ENCODE assay signal across 8 cellular contexts in the genomic region with DNA sequence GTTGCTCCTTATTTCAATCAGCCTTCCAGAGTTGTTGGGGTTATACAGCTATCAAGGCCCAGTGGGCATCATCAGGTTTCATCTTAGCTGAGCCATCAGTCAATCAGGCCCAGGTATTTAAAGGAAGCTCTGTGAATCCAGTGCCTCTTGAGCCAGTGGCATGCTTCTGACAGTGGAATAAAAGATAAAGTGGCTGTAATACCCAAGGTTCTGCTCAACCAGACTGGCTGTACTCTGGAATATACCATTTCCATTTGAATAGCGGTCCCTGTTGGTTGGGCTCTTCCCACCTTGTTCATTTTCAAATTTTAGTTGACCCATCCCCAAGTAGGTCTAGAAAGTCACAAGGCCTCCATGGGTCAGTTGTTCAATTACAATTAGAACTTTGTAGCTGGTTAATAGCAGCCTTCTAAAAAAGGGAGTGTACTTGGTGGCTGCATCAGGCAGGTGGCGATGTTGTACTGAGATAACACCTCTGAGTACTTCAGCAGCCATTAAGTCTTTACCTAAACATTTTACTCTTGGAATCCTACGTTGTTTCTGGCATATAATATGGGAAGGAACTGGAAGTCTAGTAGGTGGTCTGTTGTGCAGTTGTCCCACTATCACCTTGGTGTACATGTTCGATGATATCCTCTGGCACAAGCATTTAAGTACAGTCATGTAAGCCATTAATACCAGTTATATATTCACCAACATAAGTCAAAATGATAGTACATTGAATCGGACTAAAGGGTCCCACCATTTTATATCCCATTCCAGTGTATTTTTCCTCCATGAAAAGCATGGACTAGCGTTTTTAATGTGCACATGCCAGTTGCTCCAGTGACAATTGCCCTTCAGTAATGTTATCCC.
DNase-seq lines count a peak whose midpoint lies in the region; ATAC-seq, FAIRE-seq and TF ChIP-seq lines count a peak whose summit lies in the region.

No MANE protein-coding gene starts in this region.

- H3K27me3 ChIP-seq in small intestine (ENCODE audit: control insufficient read depth in 2 of 2, insufficient read depth in 2 of 2, low read length in 2 of 2) = no peaks in the 10 kb centered on the region

- no peaks in the 10 kb centered on the region for H3K9me3 ChIP-seq in small intestine (ENCODE audit: control insufficient read depth, low read depth)

- no peaks in the 10 kb centered on the region for H3K4me1 Mint-ChIP-seq in glutamatergic neuron (ENCODE audit: low read depth, unreplicated experiment)

- ATAC-seq in HG02678 (IDR thresholded peaks at IDR 0.05; ENCODE audit: unreplicated experiment) (peak; percentile 49), GM19452 (IDR thresholded peaks at IDR 0.05; ENCODE audit: unreplicated experiment) (no peak)

- 35 to 43% (median 42%) methylated on average over 6 of the region's 6 CpGs for WGBS in small intestine, 3 donors

- H3K36me3 ChIP-seq in small intestine (ENCODE audit: control insufficient read depth in 2 of 2, insufficient read depth in 2 of 2, low read length in 2 of 2) = no peaks in the 10 kb centered on the region

- H3K27ac ChIP-seq in small intestine (ENCODE audit: low read depth in 1 of 2, low read length in 1 of 2) = no peak overlapping the region

- H3K27ac Mint-ChIP-seq in glutamatergic neuron (ENCODE audit: unreplicated experiment) = no peak overlapping the region

- no peak overlapping the region for H3K4me3 ChIP-seq in small intestine (ENCODE audit: low read depth in 1 of 2, low read length in 2 of 2)

- DNase-seq in DMS114 treated with DMSO at 0.1 percent for 48 hours (lab: John Stamatoyannopoulos, UW; ENCODE audit: unreplicated experiment) = peak; percentile 4
- peak; percentile 49 for DNase-seq in NCI-H82 treated with DMSO at 0.1 percent for 48 hours (lab: John Stamatoyannopoulos, UW; ENCODE audit: unreplicated experiment)
- DNase-seq in activated T-cell treated with anti-CD3 and anti-CD28 coated beads, Interleukin-2, amount 50 U/mL, for 48 hours = peak; percentile 33 to 49
- peak; percentile 56 for DNase-seq in glutamatergic neuron
- peak; percentile 53 for DNase-seq in small intestine
- DNase-seq in cortex of kidney (lab: John Stamatoyannopoulos, UW) = no peak

- no peaks in the 10 kb centered on the region for H3K4me1 ChIP-seq in small intestine (ENCODE audit: control insufficient read depth in 2 of 2, insufficient read depth in 1 of 2, low read depth in 1 of 2, low read length in 1 of 2)

- peaks cover 17% of the 10 kb centered on the region for H3K36me3 Mint-ChIP-seq in glutamatergic neuron (ENCODE audit: unreplicated experiment)

- H3K27me3 Mint-ChIP-seq in glutamatergic neuron (ENCODE audit: unreplicated experiment) = peaks cover 2% of the 10 kb centered on the region

- TF ChIP-seq CTCF in glutamatergic neuron (IDR thresholded peaks at IDR 0.05; ENCODE audit: partially characterized antibody, unreplicated experiment) = peak; percentile 74

- no peaks in the 10 kb centered on the region for H3K9me3 Mint-ChIP-seq in glutamatergic neuron (ENCODE audit: unreplicated experiment)

- no peak overlapping the region for H3K4me3 Mint-ChIP-seq in glutamatergic neuron (ENCODE audit: unreplicated experiment)

- no peak for FAIRE-seq in small intestine (lab: Jason Lieb, UNC)
